9 cellular contexts compared by ENCODE assay signal in the genomic region with DNA sequence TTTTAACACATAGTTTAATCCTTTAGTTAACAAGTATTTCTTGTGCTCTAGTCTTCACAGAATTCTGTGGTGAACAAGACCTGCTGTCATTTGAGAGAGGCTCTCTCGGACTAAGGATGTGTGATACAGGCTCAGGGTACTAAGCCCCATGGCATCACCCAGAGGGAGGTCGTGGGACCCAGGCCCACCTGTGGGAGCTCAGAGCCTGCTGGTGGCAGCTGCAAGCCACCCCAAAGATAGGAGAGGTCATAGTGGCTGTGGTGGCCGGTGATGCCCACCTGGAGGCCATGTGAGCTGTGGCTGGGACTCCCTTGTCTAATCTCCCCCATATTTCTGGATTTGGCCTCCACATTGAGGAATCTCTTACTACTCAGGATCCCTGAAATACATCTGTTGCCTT.
"Had no signal": no experiment of that assay in that cellular context is flagged by ENCODE, and none has a peak within 500 bp of the region (broad histone marks: within the 10 kb centered on the region; RNA-seq: fewer than 3 reads in every experiment).

No MANE protein-coding gene starts in this region.

- H3K4me3 ChIP-seq: GM23338, HAP-1 had no signal

- FAIRE-seq: HepG2 had no signal

- ATAC-seq: GM23338, HCT116, HepG2 had no signal

- H3K27ac ChIP-seq: HL-60 had no signal

- H3K36me3 Mint-ChIP-seq: IgD-negative memory B cell had no signal

- H3K4me3 Mint-ChIP-seq: GM23338, HFFc6, IgD-negative memory B cell had no signal

- H2AFZ ChIP-seq: GM23338 had no signal

- H3K27ac Mint-ChIP-seq: GM23338, HFFc6, IgD-negative memory B cell had no signal

- H3K4me1 Mint-ChIP-seq: GM23338, IgD-negative memory B cell had no signal

- H3K36me3 ChIP-seq: HAP-1 had no signal

- H3K27me3 Mint-ChIP-seq: IgD-negative memory B cell had no signal

- H3K4me2 ChIP-seq: GM23338 had no signal

- H3K9me3 Mint-ChIP-seq: IgD-negative memory B cell had no signal

- DNase-seq: H7, HFFc6, KBM-7 had no signal

- H3K4me1 ChIP-seq: HAP-1 had no signal
